In genomic region chr4:48149971-48150370, GRCh38 we compare ENCODE assay signal across 1 cellular context.
TF ChIP-seq lines count a peak whose summit lies in the region.

No MANE protein-coding gene starts in this region.

TF ChIP-seq in K562, 482 proteins besides CTCF, POLR2A, EP300 and RAD21:
- TF ChIP-seq KAT8 (IDR thresholded peaks at IDR 0.05; ENCODE audit: low read depth) (no peak), ZFX (CRISPR knock-in tag; IDR thresholded peaks at IDR 0.05) (no peak), ARID3A (IDR thresholded peaks at IDR 0.05; ENCODE audit: borderline replicate concordance, low read depth, low read length) (no peak), SRF (CRISPR knock-in tag; IDR thresholded peaks at IDR 0.05) (no peak), HOXB6 (CRISPR knock-in tag; IDR thresholded peaks at IDR 0.05; ENCODE audit: borderline replicate concordance) (no peak), ZNF589 (CRISPR knock-in tag; IDR thresholded peaks at IDR 0.05; ENCODE audit: low read depth) (no peak), ZNF146 (CRISPR knock-in tag; IDR thresholded peaks at IDR 0.05; ENCODE audit: unreplicated experiment) (no peak), RERE (CRISPR knock-in tag; IDR thresholded peaks at IDR 0.05; ENCODE audit: borderline replicate concordance) (no peak), ZNF778 (CRISPR knock-in tag; IDR thresholded peaks at IDR 0.05) (no peak), ZNF311 (CRISPR knock-in tag; IDR thresholded peaks at IDR 0.05) (no peak), CEBPG (CRISPR knock-in tag; IDR thresholded peaks at IDR 0.05) (no peak), CEBPG (tag; conservative IDR thresholded peaks at IDR 0.05 in 1 of 2, IDR thresholded peaks at IDR 0.05 in 1 of 2) (no peak), ZNF354B (CRISPR knock-in tag; IDR thresholded peaks at IDR 0.05) (no peak), BRF2 (IDR thresholded peaks at IDR 0.05; ENCODE audit: borderline replicate concordance, insufficient read depth, insufficient read length) (no peak)
- TF ChIP-seq, protein P1, sequence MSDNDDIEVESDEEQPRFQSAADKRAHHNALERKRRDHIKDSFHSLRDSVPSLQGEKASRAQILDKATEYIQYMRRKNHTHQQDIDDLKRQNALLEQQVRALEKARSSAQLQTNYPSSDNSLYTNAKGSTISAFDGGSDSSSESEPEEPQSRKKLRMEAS (CRISPR knock-in tag; IDR thresholded peaks at IDR 0.05), result no peak
- TF ChIP-seq, protein P2, sequence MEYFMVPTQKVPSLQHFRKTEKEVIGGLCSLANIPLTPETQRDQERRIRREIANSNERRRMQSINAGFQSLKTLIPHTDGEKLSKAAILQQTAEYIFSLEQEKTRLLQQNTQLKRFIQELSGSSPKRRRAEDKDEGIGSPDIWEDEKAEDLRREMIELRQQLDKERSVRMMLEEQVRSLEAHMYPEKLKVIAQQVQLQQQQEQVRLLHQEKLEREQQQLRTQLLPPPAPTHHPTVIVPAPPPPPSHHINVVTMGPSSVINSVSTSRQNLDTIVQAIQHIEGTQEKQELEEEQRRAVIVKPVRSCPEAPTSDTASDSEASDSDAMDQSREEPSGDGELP (CRISPR knock-in tag; IDR thresholded peaks at IDR 0.05; ENCODE audit: borderline replicate concordance), result no peak
